10 cellular contexts compared by ENCODE assay signal in genomic region chr6:2911171-2911570, GRCh38. TPM values are rescaled to one million over a fixed set of nuclear protein-coding genes. Genes with fewer than 3 reads are reported as not detected.
DNase-seq lines count a peak whose midpoint lies in the region; ATAC-seq, FAIRE-seq and TF ChIP-seq lines count a peak whose summit lies in the region.
"Had no signal": no experiment of that assay in that cellular context is flagged by ENCODE, and none has a peak within 500 bp of the region (broad histone marks: within the 10 kb centered on the region; RNA-seq: fewer than 3 reads in every experiment).

No MANE protein-coding gene starts in this region.

- peak overlapping the region; percentile 87 for H3K27ac ChIP-seq in OCI-LY7 (ENCODE audit: low read depth, low read length, poor library complexity, severe bottlenecking)
- H3K27ac ChIP-seq: ascending aorta, stomach had no signal

- peak; percentile 50 for ATAC-seq in GM19463 (IDR thresholded peaks at IDR 0.05; ENCODE audit: unreplicated experiment)
- peak; percentile 57 for ATAC-seq in HG02973 (IDR thresholded peaks at IDR 0.05; ENCODE audit: unreplicated experiment)
- ATAC-seq in naive B cell (ENCODE audit: low read depth in 2 of 2) = peak; percentile 92 to 95

- no peaks in the 10 kb centered on the region for H3K79me2 ChIP-seq in OCI-LY7 (ENCODE audit: insufficient read depth, low read depth, low read length)

- peaks cover 57% of the 10 kb centered on the region for H3K4me1 ChIP-seq in OCI-LY7 (ENCODE audit: insufficient read depth, low read length, poor library complexity, severe bottlenecking)
- H3K4me1 ChIP-seq: ascending aorta had no signal

- TF ChIP-seq CTCF in OCI-LY7 (conservative IDR thresholded peaks at IDR 0.05; ENCODE audit: low read length) = no peak

- H3K36me3 ChIP-seq in OCI-LY7 (ENCODE audit: insufficient read depth, low read length) = no peaks in the 10 kb centered on the region
- H3K36me3 ChIP-seq: ascending aorta, stomach had no signal

- peak; percentile 87 for DNase-seq in OCI-LY7 (ENCODE audit: low spot score)
- DNase-seq in naive B cell = peak; percentile 76
- DNase-seq in HTR-8/SVneo (ENCODE audit: insufficient read length, low spot score) = no peak
- DNase-seq in activated CD4-positive, CD25-positive, alpha-beta regulatory T cell (lab: John Stamatoyannopoulos, UW) = no peak
- DNase-seq in NCI-H774 (lab: John Stamatoyannopoulos, UW) = no peak
- DNase-seq: NCI-H345 had no signal

- peak overlapping the region; percentile 43 for H3K4me3 ChIP-seq in OCI-LY7 (ENCODE audit: low read depth, low read length, poor library complexity, severe bottlenecking)
- H3K4me3 ChIP-seq: ascending aorta, stomach had no signal

- H3K4me3 Mint-ChIP-seq in naive B cell = peak overlapping the region; percentile 22 to 82 (median 58)

- intact Hi-C loops in OCI-LY7 (cut with micrococcal nuclease; ENCODE audit: unreplicated experiment) = loop anchor here (1.0 to 5.0 kb wide), 6 partner anchors 20 to 144 kb away; partner anchors contain the start of gene WRNIP1

- H3K27ac Mint-ChIP-seq in naive B cell = peak overlapping the region; percentile 49 to 96 (median 94)

- FAIRE-seq in HTR-8/SVneo (lab: Jason Lieb, UNC) = no peak

- no peaks in the 10 kb centered on the region for H3K36me3 Mint-ChIP-seq in naive B cell

- peaks cover 36 to 48% (median 45%) of the 10 kb centered on the region in 3 donors for H3K4me1 Mint-ChIP-seq in naive B cell

- POLR2A ChIA-PET in OCI-LY7 (lab: Charles Lee) = interaction anchor here (0.5 to 2.0 kb wide), 16 partner anchors 9 to 702 kb away, joined by 3 to 40 read pairs (median 4); partner anchors contain the start of gene SERPINB1

- no peaks in the 10 kb centered on the region for H3K9me3 Mint-ChIP-seq in naive B cell

- H2AFZ ChIP-seq in OCI-LY7 (ENCODE audit: low read length) = peak overlapping the region; percentile 79; the same call in 1 of the 2 replicates

- H4K20me1 ChIP-seq in OCI-LY7 (ENCODE audit: insufficient read depth, low read length) = no peaks in the 10 kb centered on the region

- CTCF ChIA-PET in OCI-LY7 (lab: Charles Lee; ENCODE audit: unreplicated experiment) = interaction anchor here (0.6 to 1.3 kb wide), 4 partner anchors 21 to 64 kb away, joined by 3 to 5 read pairs (median 4); no protein-coding TSS in a partner anchor

- no peaks in the 10 kb centered on the region for H3K9me2 ChIP-seq in OCI-LY7 (ENCODE audit: insufficient read depth, low read length)

- H3K9me3 ChIP-seq in OCI-LY7 (ENCODE audit: low read length) = no peaks in the 10 kb centered on the region
- H3K9me3 ChIP-seq: ascending aorta, stomach had no signal

- peak overlapping the region; percentile 74 for H3K4me2 ChIP-seq in OCI-LY7 (ENCODE audit: low read length)

- no TSS peak for BruUV-seq in OCI-LY7 (replicated peaks; lab: Mats Ljungman, UMichigan)

- no peaks in the 10 kb centered on the region for H3K27me3 Mint-ChIP-seq in naive B cell

RNA-seq across cellular contexts. Expression of gene SERPINB9, which starts 8.1 kb away (rescaled TPM):
- total RNA-seq in OCI-LY7 (2014; rRNA removed; shearing (Covaris generic)) = 74.7 and 78.4 TPM in 2 replicates
- total RNA-seq in OCI-LY7 (2022) = 166 and 167 TPM in 2 replicates
- 10 to 100 TPM; 18.2 to 35.2 (median 27.7) TPM for polyA plus RNA-seq in naive B cell (ENCODE audit: low read depth in 6 of 6)

Comparison
In these comparisons a context has a peak if more than half of its experiments do, and no peak if none do; other contexts are left out.
1. DNase-seq: peak in OCI-LY7 (single experiment) and naive B cell (single experiment); none in HTR-8/SVneo (single experiment), activated CD4-positive, CD25-positive, alpha-beta regulatory T cell (0 of 4) and NCI-H774 (single experiment).
2. Peak in every context shown above with its lines, with median percentiles within 50 percentile points of each other: ATAC-seq.